Comparison of ENCODE assay signal across 16 cellular contexts in genomic region chr7:95046494-95047240, GRCh38.
DNase-seq lines count a peak whose midpoint lies in the region; ATAC-seq, FAIRE-seq and TF ChIP-seq lines count a peak whose summit lies in the region.
"Had no signal": no experiment of that assay in that cellular context is flagged by ENCODE, and none has a peak within 500 bp of the region (broad histone marks: within the 10 kb centered on the region; RNA-seq: fewer than 3 reads in every experiment).

No MANE protein-coding gene starts in this region.

- TF ChIP-seq EP300 in K562 (IDR thresholded peaks at IDR 0.05; ENCODE audit: low read length), result no peak

- H3K4me3 Mint-ChIP-seq in CD8-positive, alpha-beta T cell, result no peak overlapping the region
- H3K4me3 Mint-ChIP-seq: activated naive CD8-positive, alpha-beta T cell treated with anti-CD3 and anti-CD28 coated beads, Interleukin-2, amount 50 U/mL, for 24 hours had no signal

- no TSS peak for BruUV-seq in K562 (replicated peaks; lab: Mats Ljungman, UMichigan)
- BruUV-seq in mammary epithelial cell (replicated peaks; lab: Mats Ljungman, UMichigan), result no TSS peak

- H3K79me2 ChIP-seq in K562 (ENCODE audit: control insufficient read depth, insufficient read depth, low read length) (no peaks in the 10 kb centered on the region), mammary epithelial cell (ENCODE audit: insufficient read depth, low read length) (no peaks in the 10 kb centered on the region)

- no peaks in the 10 kb centered on the region for H3K9me1 ChIP-seq in K562 (ENCODE audit: control insufficient read depth, insufficient read depth, low read length)

- H3K27me3 Mint-ChIP-seq in CD8-positive, alpha-beta T cell (ENCODE audit: low read depth), result no peaks in the 10 kb centered on the region
- H3K27me3 Mint-ChIP-seq: activated naive CD8-positive, alpha-beta T cell treated with anti-CD3 and anti-CD28 coated beads, Interleukin-2, amount 50 U/mL, for 24 hours had no signal

- H3K9me3 ChIP-seq in K562 (replicated peaks; ENCODE audit: control insufficient read depth, insufficient read depth, low read depth, low read length) (no peaks in the 10 kb centered on the region), pancreas (no peaks in the 10 kb centered on the region), mammary epithelial cell (replicated peaks; ENCODE audit: insufficient read depth, low read length) (no peaks in the 10 kb centered on the region)
- no peaks in the 10 kb centered on the region for H3K9me3 ChIP-seq in CD8-positive, alpha-beta T cell (ENCODE audit: low read length)
- H3K9me3 ChIP-seq: gastrocnemius medialis, spleen, thyroid gland had no signal

- no peak overlapping the region for H3K4me2 ChIP-seq in K562 (ENCODE audit: insufficient read depth, low read length)
- H3K4me2 ChIP-seq in mammary epithelial cell (ENCODE audit: insufficient read depth, low read depth, low read length), result no peak overlapping the region

- CTCF ChIA-PET in K562 (lab: Yijun Ruan, JAX; ENCODE audit: low intra/inter-chr PET ratio), result no interaction called here
- CTCF ChIA-PET in mammary epithelial cell (lab: Charles Lee; ENCODE audit: low non-redundant PET), result no interaction called here
- CTCF ChIA-PET in CD8-positive, alpha-beta T cell (lab: Charles Lee), result no interaction called here

- TF ChIP-seq RAD21 in K562 (CRISPR knock-in tag; conservative IDR thresholded peaks at IDR 0.05 in 1 of 2, IDR thresholded peaks at IDR 0.05 in 1 of 2), result no peak

- H3K36me3 Mint-ChIP-seq in CD8-positive, alpha-beta T cell, result no peaks in the 10 kb centered on the region

- H3K36me3 ChIP-seq in K562 (ENCODE audit: control insufficient read depth, insufficient read depth, low read length), result no peaks in the 10 kb centered on the region
- H3K36me3 ChIP-seq in pancreas, result no peaks in the 10 kb centered on the region
- no peaks in the 10 kb centered on the region for H3K36me3 ChIP-seq in mammary epithelial cell (ENCODE audit: insufficient read depth, low read length)
- no peaks in the 10 kb centered on the region for H3K36me3 ChIP-seq in CD8-positive, alpha-beta T cell (ENCODE audit: insufficient read depth, low read length)
- H3K36me3 ChIP-seq: gastrocnemius medialis, spleen, thyroid gland had no signal

- in situ Hi-C loops in K562 (cut with MboI), result no loop called here
- in situ Hi-C loops in mammary epithelial cell (cut with MboI; ENCODE audit: low sequenced_read_pairs in 2 of 2), result loop anchor here in 1 of 2 donors (25.0 kb wide), 1 partner anchor 584 kb away; no protein-coding TSS in a partner anchor

- dilution Hi-C loops in mammary epithelial cell (cut with HindIII; ENCODE audit: low sequenced_read_pairs), result no loop called here

- no peaks in the 10 kb centered on the region for H3K4me1 ChIP-seq in K562 (replicated peaks in 1 of 2; ENCODE audit: control insufficient read depth in 2 of 2, insufficient read depth in 2 of 2, low read length in 2 of 2)
- peaks cover 0 to 5% (median 4%) of the 10 kb centered on the region in 3 donors for H3K4me1 ChIP-seq in pancreas
- H3K4me1 ChIP-seq in mammary epithelial cell (ENCODE audit: insufficient read depth, low read length), result no peaks in the 10 kb centered on the region
- H3K4me1 ChIP-seq in CD8-positive, alpha-beta T cell (ENCODE audit: insufficient read depth, low read length), result no peaks in the 10 kb centered on the region
- H3K4me1 ChIP-seq: spleen had no signal

- ATAC-seq in GM19351 (IDR thresholded peaks at IDR 0.05; ENCODE audit: unreplicated experiment), result peak; percentile 56
- ATAC-seq in K562, result no peak
- ATAC-seq in pancreas, result peak in 3 of 4 donors; percentile 44 to 73 (median 71)
- no peak for ATAC-seq in CD8-positive, alpha-beta T cell
- ATAC-seq: activated naive CD8-positive, alpha-beta T cell treated with anti-CD3 and anti-CD28 coated beads, Interleukin-2, amount 50 U/mL, for 24 hours had no signal

- under 1% methylated on average over 7 of the region's 7 CpGs for WGBS in K562 (ENCODE audit: insufficient coverage, low coverage, missing lambda C conversion rate)
- 45 to 51% methylated on average over 7 of the region's 7 CpGs for WGBS in pancreas, 2 donors
- 24% methylated on average over 7 of the region's 7 CpGs for WGBS in mammary epithelial cell (ENCODE audit: low coverage, missing lambda C conversion rate)

- FAIRE-seq in K562 (lab: Jason Lieb, UNC) (peak; percentile 26), pancreas (lab: Jason Lieb, UNC) (no peak)
- FAIRE-seq: keratinocyte had no signal

- H3K27ac ChIP-seq in K562 (ENCODE audit: extremely low read depth, low read depth, low read length) (no peak overlapping the region), pancreas (peak overlapping the region in 2 of 4 donors; percentile 8 to 32), mammary epithelial cell (ENCODE audit: insufficient read depth, low read depth, low read length) (no peak overlapping the region)
- no peak overlapping the region for H3K27ac ChIP-seq in CD8-positive, alpha-beta T cell (ENCODE audit: low read depth, low read length)
- H3K27ac ChIP-seq: gastrocnemius medialis, spleen, thyroid gland had no signal

- TF ChIP-seq CTCF in K562 (IDR thresholded peaks at IDR 0.05 in 2 of 3, conservative IDR thresholded peaks at IDR 0.05 in 1 of 3; ENCODE audit: insufficient read depth in 2 of 3, low read depth in 1 of 3, low read length in 3 of 3) (no peak), pancreas (IDR thresholded peaks at IDR 0.05) (no peak), mammary epithelial cell (conservative IDR thresholded peaks at IDR 0.05 in 1 of 2, IDR thresholded peaks at IDR 0.05 in 1 of 2; ENCODE audit: extremely low read depth in 1 of 2, insufficient read depth in 1 of 2, low read depth in 1 of 2, low read length in 2 of 2) (no peak)
- TF ChIP-seq CTCF in CD8-positive, alpha-beta T cell (IDR thresholded peaks at IDR 0.05), result no peak

- no peaks in the 10 kb centered on the region for H3K9me3 Mint-ChIP-seq in CD8-positive, alpha-beta T cell
- H3K9me3 Mint-ChIP-seq: activated naive CD8-positive, alpha-beta T cell treated with anti-CD3 and anti-CD28 coated beads, Interleukin-2, amount 50 U/mL, for 24 hours had no signal

- H3K9ac ChIP-seq in K562 (ENCODE audit: insufficient read depth in 1 of 2, low read depth in 2 of 2, low read length in 2 of 2), result no peak overlapping the region
- H3K9ac ChIP-seq in mammary epithelial cell (ENCODE audit: insufficient read depth, low read length), result no peak overlapping the region

- TF ChIP-seq POLR2A in K562 (conservative IDR thresholded peaks at IDR 0.05), result no peak

- POLR2A ChIA-PET in K562 (lab: Yijun Ruan, JAX), result no interaction called here
- POLR2A ChIA-PET in CD8-positive, alpha-beta T cell (lab: Charles Lee), result no interaction called here

- H3K4me1 Mint-ChIP-seq in CD8-positive, alpha-beta T cell (ENCODE audit: low read depth), result no peaks in the 10 kb centered on the region
- H3K4me1 Mint-ChIP-seq: activated naive CD8-positive, alpha-beta T cell treated with anti-CD3 and anti-CD28 coated beads, Interleukin-2, amount 50 U/mL, for 24 hours had no signal

- DNase-seq in NCI-H1092 treated with DMSO at 0.1 percent for 48 hours (lab: John Stamatoyannopoulos, UW) (peak; percentile 84), K562 (ENCODE audit: extremely low read depth in 1 of 4, low spot score in 3 of 4) (no peak), pancreas (no peak), mammary epithelial cell (no peak)
- DNase-seq in activated CD4-positive, alpha-beta T cell treated with anti-CD3 and anti-CD28 coated beads, Interleukin-2, amount 50 U/mL, for 4 hours, result no peak
- DNase-seq in CD8-positive, alpha-beta T cell, result no peak
- DNase-seq: activated naive CD8-positive, alpha-beta T cell treated with anti-CD3 and anti-CD28 coated beads, Interleukin-2, amount 50 U/mL, for 24 hours; COR-L47; gastrocnemius medialis; GOT3; NCI-H446; SIG-M5; spleen; thyroid gland had no signal

- H3K4me3 ChIP-seq in K562 (no peak overlapping the region), pancreas (no peak overlapping the region), mammary epithelial cell (replicated peaks in 1 of 3; ENCODE audit: insufficient read depth in 1 of 3, low read depth in 2 of 3, low read length in 3 of 3) (no peak overlapping the region)
- no peak overlapping the region for H3K4me3 ChIP-seq in CD8-positive, alpha-beta T cell (ENCODE audit: low read depth, low read length)
- H3K4me3 ChIP-seq: gastrocnemius medialis, spleen, thyroid gland had no signal

- H3K27me3 ChIP-seq in K562 (ENCODE audit: control insufficient read depth in 2 of 2, insufficient read depth in 2 of 2, low read length in 2 of 2) (no peaks in the 10 kb centered on the region), pancreas (no peaks in the 10 kb centered on the region), mammary epithelial cell (ENCODE audit: insufficient read depth, low read length) (peaks cover 2% of the 10 kb centered on the region)
- H3K27me3 ChIP-seq in CD8-positive, alpha-beta T cell (ENCODE audit: insufficient read depth, low read length), result no peaks in the 10 kb centered on the region
- H3K27me3 ChIP-seq: gastrocnemius medialis, spleen, thyroid gland had no signal

- H4K20me1 ChIP-seq in K562 (replicated peaks; ENCODE audit: control insufficient read depth, insufficient read depth, low read length), result no peaks in the 10 kb centered on the region
- H4K20me1 ChIP-seq in mammary epithelial cell (ENCODE audit: insufficient read depth, low read length), result no peaks in the 10 kb centered on the region

- intact Hi-C loops in K562 (cut with micrococcal nuclease) (no loop called here), pancreas (cut with DNase I) (no loop called here), mammary epithelial cell (cut with micrococcal nuclease) (loop anchor here (5.0 kb wide), 2 partner anchors 389 to 431 kb away; partner anchors contain the start of gene SGCE)
- intact Hi-C loops in CD8-positive, alpha-beta T cell (cut with DNase I, micrococcal nuclease), result no loop called here

- H2AFZ ChIP-seq in K562 (ENCODE audit: low read depth, low read length) (no peak overlapping the region), mammary epithelial cell (ENCODE audit: low read depth, low read length) (no peak overlapping the region)

- no peak overlapping the region for H3K27ac Mint-ChIP-seq in CD8-positive, alpha-beta T cell
- H3K27ac Mint-ChIP-seq: activated naive CD8-positive, alpha-beta T cell treated with anti-CD3 and anti-CD28 coated beads, Interleukin-2, amount 50 U/mL, for 24 hours had no signal

Comparison
In these comparisons a context has a peak if more than half of its experiments do, and no peak if none do; other contexts are left out.
1. ATAC-seq: peak in GM19351 (single experiment) and pancreas (3 of 4); none in K562 (single experiment) and CD8-positive, alpha-beta T cell (single experiment).